In the genomic region with DNA sequence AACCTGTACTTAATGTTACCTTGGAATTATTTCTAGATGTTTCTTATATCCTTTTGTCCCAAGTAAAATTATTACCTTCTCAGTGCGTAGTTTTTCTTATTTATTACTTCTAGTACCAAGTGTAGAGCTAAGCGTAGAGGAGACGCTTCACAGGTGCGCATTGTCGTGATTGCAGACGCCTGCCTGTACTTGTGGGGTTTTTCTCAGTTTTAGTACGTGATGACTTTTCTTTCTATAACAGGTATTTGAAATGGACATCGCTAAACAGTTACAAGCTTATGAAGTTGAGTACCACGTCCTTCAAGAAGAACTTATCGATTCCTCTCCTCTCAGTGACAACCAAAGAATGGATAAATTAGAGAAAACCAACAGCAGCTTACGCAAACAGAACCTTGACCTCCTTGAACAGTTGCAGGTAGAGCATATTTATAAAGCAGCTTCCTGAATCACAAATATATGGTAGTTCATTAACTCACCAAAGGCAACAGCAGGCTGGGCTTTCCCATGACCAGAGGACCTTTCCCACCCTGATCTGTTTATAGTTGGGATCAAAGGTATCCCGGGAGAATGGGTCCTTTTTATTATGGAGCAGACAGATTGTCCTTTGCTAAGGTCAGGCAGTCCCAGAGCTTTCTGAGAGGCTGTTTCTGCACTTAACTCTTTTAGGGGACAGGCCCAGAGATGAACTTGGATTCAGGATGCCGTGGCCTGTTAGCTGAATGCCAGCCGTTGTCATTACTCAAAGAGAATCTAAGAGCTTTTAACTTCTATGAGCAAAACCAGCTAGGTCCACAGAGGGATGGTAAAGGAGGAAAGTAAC, we compare ENCODE assay signal across 11 cellular contexts.
A peak's percentile ranks its signal among the peaks of the same experiment; 100 is the strongest.
DNase-seq lines count a peak whose midpoint lies in the region; ATAC-seq, FAIRE-seq and TF ChIP-seq lines count a peak whose summit lies in the region.
"Had no signal": no experiment of that assay in that cellular context is flagged by ENCODE, and none has a peak within 500 bp of the region (broad histone marks: within the 10 kb centered on the region; RNA-seq: fewer than 3 reads in every experiment).

No MANE protein-coding gene starts in this region.

- no peaks in the 10 kb centered on the region for H3K9me3 Mint-ChIP-seq in activated CD8-positive, alpha-beta T cell treated with anti-CD3 and anti-CD28 coated beads, Interleukin-2, amount 10 ng/mL, durations not matched to agents 7 days and 5 days (ENCODE audit: insufficient read depth)
- H3K9me3 Mint-ChIP-seq in activated CD8-positive, alpha-beta T cell treated with anti-CD3 and anti-CD28 coated beads for 36 hours = no peaks in the 10 kb centered on the region

- H3K4me1 ChIP-seq in keratinocyte (ENCODE audit: control insufficient read depth, extremely low read depth, insufficient read depth, low read length) (peaks cover 40% of the 10 kb centered on the region), skeletal muscle tissue (ENCODE audit: control insufficient read depth in 3 of 3, insufficient read depth in 3 of 3, low read length in 3 of 3) (peaks cover 3 to 6% (median 5%) of the 10 kb centered on the region in 3 donors)
- H3K4me1 ChIP-seq: prostate gland had no signal

- CTCF ChIA-PET in activated CD8-positive, alpha-beta T cell treated with anti-CD3 and anti-CD28 coated beads, Interleukin-2, amount 10 ng/mL, durations not matched to agents 7 days and 5 days (lab: Charles Lee) = interaction anchor here (0.8 to 3.0 kb wide), 14 partner anchors 11 to 727 kb away, joined by 3 to 14 read pairs (median 5); no protein-coding TSS in a partner anchor
- CTCF ChIA-PET in activated CD8-positive, alpha-beta T cell treated with anti-CD3 and anti-CD28 coated beads for 36 hours (lab: Charles Lee) = interaction anchor here (0.6 to 2.0 kb wide), 8 partner anchors 22 to 187 kb away, joined by 3 to 6 read pairs (median 3); no protein-coding TSS in a partner anchor

- FAIRE-seq in keratinocyte (lab: Jason Lieb, UNC) = peak; percentile 36

- peaks cover 78% of the 10 kb centered on the region for H3K36me3 Mint-ChIP-seq in activated CD8-positive, alpha-beta T cell treated with anti-CD3 and anti-CD28 coated beads, Interleukin-2, amount 10 ng/mL, durations not matched to agents 7 days and 5 days (ENCODE audit: low read depth)
- peaks cover 51% of the 10 kb centered on the region for H3K36me3 Mint-ChIP-seq in activated CD8-positive, alpha-beta T cell treated with anti-CD3 and anti-CD28 coated beads for 36 hours (ENCODE audit: low read depth)

- peak overlapping the region; percentile 93; the same call in 1 of the 2 replicates for H3K27ac ChIP-seq in SK-N-MC
- peak overlapping the region; percentile 99 for H3K27ac ChIP-seq in keratinocyte (ENCODE audit: control insufficient read depth, insufficient read depth, low read length)
- H3K27ac ChIP-seq in skeletal muscle tissue (ENCODE audit: low read depth, low read length) = peak overlapping the region; percentile 28
- H3K27ac ChIP-seq: PC-9 had no signal

- H3K36me3 ChIP-seq in SK-N-MC (ENCODE audit: insufficient read depth, low read length) (no peaks in the 10 kb centered on the region), keratinocyte (ENCODE audit: control insufficient read depth in 2 of 2, extremely low read depth in 1 of 2, insufficient read depth in 2 of 2, low read length in 2 of 2) (peaks cover 0 to 12% of the 10 kb centered on the region in 2 experiments), skeletal muscle tissue (ENCODE audit: control insufficient read depth in 3 of 3, insufficient read depth in 3 of 3, low read length in 3 of 3) (peaks cover 20 to 22% (median 22%) of the 10 kb centered on the region in 3 donors)
- H3K36me3 ChIP-seq: prostate gland had no signal

- peak overlapping the region; percentile 33 for H3K27ac Mint-ChIP-seq in activated CD8-positive, alpha-beta T cell treated with anti-CD3 and anti-CD28 coated beads, Interleukin-2, amount 10 ng/mL, durations not matched to agents 7 days and 5 days
- H3K27ac Mint-ChIP-seq in activated CD8-positive, alpha-beta T cell treated with anti-CD3 and anti-CD28 coated beads for 36 hours = no peak overlapping the region

- H2AFZ ChIP-seq in keratinocyte (ENCODE audit: control insufficient read depth, low read length) = no peak overlapping the region
- H2AFZ ChIP-seq: PC-9 had no signal

- dilution Hi-C loops in keratinocyte (cut with MboI; ENCODE audit: extremely low pct_ligation_motif_present, low sequenced_read_pairs) = no loop called here

- no peaks in the 10 kb centered on the region for H3K9me1 ChIP-seq in keratinocyte (ENCODE audit: control insufficient read depth, extremely low read depth, insufficient read depth, low read length)

- H3K4me2 ChIP-seq in keratinocyte (ENCODE audit: control insufficient read depth, extremely low read depth, insufficient read depth, low read depth, low read length) = no peak overlapping the region
- H3K4me2 ChIP-seq: PC-9 had no signal

- no peak for DNase-seq in activated CD8-positive, alpha-beta T cell treated with anti-CD3 and anti-CD28 coated beads, Interleukin-2, amount 10 ng/mL, durations not matched to agents 7 days and 5 days
- no peak for DNase-seq in activated CD8-positive, alpha-beta T cell treated with anti-CD3 and anti-CD28 coated beads for 36 hours
- DNase-seq in SK-N-MC (ENCODE audit: low read depth, low spot score) = no peak
- no peak for DNase-seq in keratinocyte (ENCODE audit: low read depth, low spot score)
- DNase-seq in GF-D8 (lab: John Stamatoyannopoulos, UW) = no peak
- no peak for DNase-seq in midbrain (lab: John Stamatoyannopoulos, UW)
- no peak for DNase-seq in medulla oblongata (ENCODE audit: extremely low spot score)
- DNase-seq: NCI-H1105, PC-9 had no signal

- no peaks in the 10 kb centered on the region for H3K27me3 Mint-ChIP-seq in activated CD8-positive, alpha-beta T cell treated with anti-CD3 and anti-CD28 coated beads, Interleukin-2, amount 10 ng/mL, durations not matched to agents 7 days and 5 days (ENCODE audit: low read depth)
- no peaks in the 10 kb centered on the region for H3K27me3 Mint-ChIP-seq in activated CD8-positive, alpha-beta T cell treated with anti-CD3 and anti-CD28 coated beads for 36 hours

- intact Hi-C loops in activated CD8-positive, alpha-beta T cell treated with anti-CD3 and anti-CD28 coated beads for 36 hours (cut with micrococcal nuclease) = loop anchor here (5.0 kb wide), 4 partner anchors 44 to 544 kb away; no protein-coding TSS in a partner anchor

- peaks cover 59% of the 10 kb centered on the region for H3K4me1 Mint-ChIP-seq in activated CD8-positive, alpha-beta T cell treated with anti-CD3 and anti-CD28 coated beads, Interleukin-2, amount 10 ng/mL, durations not matched to agents 7 days and 5 days (ENCODE audit: low read depth)
- H3K4me1 Mint-ChIP-seq in activated CD8-positive, alpha-beta T cell treated with anti-CD3 and anti-CD28 coated beads for 36 hours (ENCODE audit: low read depth) = peaks cover 59% of the 10 kb centered on the region

- no peaks in the 10 kb centered on the region for H4K20me1 ChIP-seq in keratinocyte (ENCODE audit: control insufficient read depth, extremely low read depth, insufficient read depth, low read length)

- TF ChIP-seq CTCF in activated CD8-positive, alpha-beta T cell treated with anti-CD3 and anti-CD28 coated beads for 36 hours (IDR thresholded peaks at IDR 0.05) = no peak
- TF ChIP-seq CTCF in keratinocyte (optimal IDR thresholded peaks at IDR 0.05 in 1 of 3, IDR thresholded peaks at IDR 0.05 in 1 of 3, conservative IDR thresholded peaks at IDR 0.05 in 1 of 3; ENCODE audit: extremely low read depth in 1 of 3, insufficient read depth in 2 of 3, low read length in 3 of 3) = no peak

- POLR2A ChIA-PET in activated CD8-positive, alpha-beta T cell treated with anti-CD3 and anti-CD28 coated beads, Interleukin-2, amount 10 ng/mL, durations not matched to agents 7 days and 5 days (lab: Charles Lee) = interaction anchor here (0.6 to 1.8 kb wide), 3 partner anchors 12 to 44 kb away, joined by 3 read pairs; no protein-coding TSS in a partner anchor
- POLR2A ChIA-PET in activated CD8-positive, alpha-beta T cell treated with anti-CD3 and anti-CD28 coated beads for 36 hours (lab: Charles Lee) = interaction anchor here (0.9 to 2.9 kb wide), 8 partner anchors 12 to 966 kb away, joined by 3 to 20 read pairs (median 6); no protein-coding TSS in a partner anchor

- no peaks in the 10 kb centered on the region for H3K9me3 ChIP-seq in SK-N-MC (ENCODE audit: low read depth, low read length)
- no peaks in the 10 kb centered on the region for H3K9me3 ChIP-seq in keratinocyte (ENCODE audit: control insufficient read depth, low read depth, low read length)
- H3K9me3 ChIP-seq in skeletal muscle tissue (ENCODE audit: control insufficient read depth in 3 of 3, low read length in 3 of 3) = no peaks in the 10 kb centered on the region
- H3K9me3 ChIP-seq: prostate gland had no signal

- no peak overlapping the region for H3K4me3 Mint-ChIP-seq in activated CD8-positive, alpha-beta T cell treated with anti-CD3 and anti-CD28 coated beads, Interleukin-2, amount 10 ng/mL, durations not matched to agents 7 days and 5 days
- no peak overlapping the region for H3K4me3 Mint-ChIP-seq in activated CD8-positive, alpha-beta T cell treated with anti-CD3 and anti-CD28 coated beads for 36 hours

- H3K4me3 ChIP-seq in SK-N-MC (no peak overlapping the region), keratinocyte (ENCODE audit: control insufficient read depth in 2 of 3, extremely low read depth in 1 of 3, insufficient read depth in 2 of 3, low read depth in 1 of 3, low read length in 3 of 3) (no peak overlapping the region), skeletal muscle tissue (ENCODE audit: low read length in 3 of 3) (no peak overlapping the region)
- H3K4me3 ChIP-seq: PC-9, prostate gland had no signal

- H3K9ac ChIP-seq in SK-N-MC (ENCODE audit: insufficient read length) (no peak overlapping the region), keratinocyte (ENCODE audit: control insufficient read depth, extremely low read depth, insufficient read depth, low read length) (peak overlapping the region; percentile 60), skeletal muscle tissue (ENCODE audit: low read depth in 1 of 3, low read length in 3 of 3) (no peak overlapping the region)

- H3K27me3 ChIP-seq in keratinocyte (ENCODE audit: control insufficient read depth, extremely low read depth, insufficient read depth, low read length) (no peaks in the 10 kb centered on the region), skeletal muscle tissue (ENCODE audit: control insufficient read depth in 3 of 3, insufficient read depth in 3 of 3, low read length in 3 of 3) (no peaks in the 10 kb centered on the region)

- no peaks in the 10 kb centered on the region for H3K79me2 ChIP-seq in keratinocyte (ENCODE audit: control insufficient read depth, insufficient read depth, low read length)

- no peak for ATAC-seq in activated CD8-positive, alpha-beta T cell treated with anti-CD3 and anti-CD28 coated beads, Interleukin-2, amount 10 ng/mL, durations not matched to agents 7 days and 5 days
- no peak for ATAC-seq in activated CD8-positive, alpha-beta T cell treated with anti-CD3 and anti-CD28 coated beads for 36 hours

Comparison
In these comparisons a context has a peak if more than half of its experiments do, and no peak if none do; other contexts are left out.
1. H3K27ac ChIP-seq: peak in every context shown above with its lines; median percentile 99 in keratinocyte; 93 in SK-N-MC; 28 in skeletal muscle tissue.